ENCODE assay signal across 20 cellular contexts in genomic region chr4:79552311-79552710, GRCh38.
"Had no signal": no experiment of that assay in that cellular context is flagged by ENCODE, and none has a peak within 500 bp of the region (broad histone marks: within the 10 kb centered on the region; RNA-seq: fewer than 3 reads in every experiment).

No MANE protein-coding gene starts in this region.

- H3K4me1 ChIP-seq: lower lobe of right lung, psoas muscle, testis, tibial artery had no signal

- H3K27ac ChIP-seq: dorsolateral prefrontal cortex, lower lobe of right lung, ovary, psoas muscle, sigmoid colon, testis, tibial artery had no signal

- DNase-seq: dorsolateral prefrontal cortex; effector CD4-positive, alpha-beta T cell; head of caudate nucleus; left ventricle myocardium superior; lower lobe of right lung; natural killer cell; occipital lobe; ovary; posterior cingulate gyrus; psoas muscle; right cardiac atrium; sigmoid colon; stimulated activated CD4-positive, alpha-beta T cell treated with anti-CD3 and anti-CD28 coated beads, Interleukin-2, amount 100 ng/mL, for 24 hours; stimulated activated CD4-positive, alpha-beta T cell treated with anti-CD3 and anti-CD28 coated beads, Interleukin-4, amount 100 ng/mL, for 24 hours; stimulated activated naive CD8-positive, alpha-beta T cell treated with anti-CD3 and anti-CD28 coated beads, Interleukin-15, Interleukin-2, amounts not matched to agents 100 U/mL and 50 U/mL, for 24 hours; substantia nigra; testis; tibial artery had no signal

- H3K9me3 ChIP-seq: lower lobe of right lung, ovary, psoas muscle, sigmoid colon, testis had no signal

- H3K36me3 Mint-ChIP-seq: natural killer cell; stimulated activated effector memory CD8-positive, alpha-beta T cell treated with anti-CD3 and anti-CD28 coated beads, Interleukin-12 subunit alpha, Interleukin-12 subunit beta, amount 100 ng/mL, for 72 hours; type B pancreatic cell had no signal

- H3K27ac Mint-ChIP-seq: natural killer cell; stimulated activated effector memory CD8-positive, alpha-beta T cell treated with anti-CD3 and anti-CD28 coated beads, Interleukin-12 subunit alpha, Interleukin-12 subunit beta, amount 100 ng/mL, for 72 hours; type B pancreatic cell had no signal

- H3K4me1 Mint-ChIP-seq: natural killer cell; stimulated activated effector memory CD8-positive, alpha-beta T cell treated with anti-CD3 and anti-CD28 coated beads, Interleukin-12 subunit alpha, Interleukin-12 subunit beta, amount 100 ng/mL, for 72 hours had no signal

- H3K4me3 Mint-ChIP-seq: natural killer cell; stimulated activated effector memory CD8-positive, alpha-beta T cell treated with anti-CD3 and anti-CD28 coated beads, Interleukin-12 subunit alpha, Interleukin-12 subunit beta, amount 100 ng/mL, for 72 hours; type B pancreatic cell had no signal

- H3K27me3 ChIP-seq: dorsolateral prefrontal cortex, ovary, sigmoid colon, testis, tibial artery had no signal

- ATAC-seq: left ventricle myocardium superior; lower lobe of right lung; natural killer cell; psoas muscle; right cardiac atrium; stimulated activated effector memory CD8-positive, alpha-beta T cell treated with anti-CD3 and anti-CD28 coated beads, Interleukin-12 subunit alpha, Interleukin-12 subunit beta, amount 100 ng/mL, for 72 hours; stimulated activated naive CD8-positive, alpha-beta T cell treated with anti-CD3 and anti-CD28 coated beads, Interleukin-15, Interleukin-2, amounts not matched to agents 100 U/mL and 50 U/mL, for 24 hours had no signal

- H3K27me3 Mint-ChIP-seq: type B pancreatic cell had no signal
